27 cellular contexts compared by ENCODE assay signal in genomic region chr10:2488606-2489005, GRCh38.
"Had no signal": no experiment of that assay in that cellular context is flagged by ENCODE, and none has a peak within 500 bp of the region (broad histone marks: within the 10 kb centered on the region; RNA-seq: fewer than 3 reads in every experiment).

No MANE protein-coding gene starts in this region.

- ATAC-seq: left colon; mucosa of descending colon; naive thymus-derived CD4-positive, alpha-beta T cell; natural killer cell treated with Interleukin-12 subunit alpha and Interleukin-12 subunit beta and Interleukin-15 and Interleukin-18, amount 100 ng/mL, for 72 hours; sciatic nerve; stimulated activated naive B cell treated with anti-CD40 and anti-IgM and Interleukin-4, amounts not matched to agents 10 μg/mL and 1 μg/mL and 100 μg/mL, for 72 hours; stimulated activated naive CD8-positive, alpha-beta T cell treated with anti-CD3 and anti-CD28 coated beads, Interleukin-15, Interleukin-2, amounts not matched to agents 100 U/mL and 50 U/mL, for 24 hours had no signal

- H3K9me3 Mint-ChIP-seq: stimulated activated naive B cell treated with anti-CD40 and anti-IgM and Interleukin-4, amounts not matched to agents 10 μg/mL and 1 μg/mL and 100 μg/mL, for 72 hours; type B pancreatic cell had no signal

- FAIRE-seq: keratinocyte had no signal

- H3K9me3 ChIP-seq: left ventricle myocardium inferior, ovary, right atrium auricular region, suprapubic skin, thoracic aorta, tibial artery, uterus had no signal

- H3K27me3 ChIP-seq: ovary, right atrium auricular region, suprapubic skin, tibial artery, uterus had no signal

- H3K4me1 ChIP-seq: left ventricle myocardium inferior, right atrium auricular region, suprapubic skin, tibial artery, uterus had no signal

- H3K36me3 ChIP-seq: left ventricle myocardium inferior, ovary, right atrium auricular region, suprapubic skin, thoracic aorta, tibial artery, uterus had no signal

- H3K27ac ChIP-seq: left ventricle myocardium inferior, ovary, right atrium auricular region, skin epidermis, suprapubic skin, thoracic aorta, tibial artery, uterus had no signal

- H3K4me3 Mint-ChIP-seq: memory B cell; naive thymus-derived CD4-positive, alpha-beta T cell; natural killer cell treated with Interleukin-12 subunit alpha and Interleukin-12 subunit beta and Interleukin-15 and Interleukin-18, amount 100 ng/mL, for 72 hours; stimulated activated naive B cell treated with anti-CD40 and anti-IgM and Interleukin-4, amounts not matched to agents 10 μg/mL and 1 μg/mL and 100 μg/mL, for 72 hours; type B pancreatic cell had no signal

- DNase-seq: hippocampal formation; kidney glomerular epithelial cell; left colon; left ventricle myocardium inferior; midbrain; mucosa of descending colon; naive thymus-derived CD4-positive, alpha-beta T cell; ovary; stimulated activated CD4-positive, alpha-beta T cell treated with anti-CD3 and anti-CD28 coated beads, Interleukin-12 subunit alpha, Interleukin-12 subunit beta, amount 100 ng/mL, for 4 hours; stimulated activated CD4-positive, alpha-beta T cell treated with anti-CD3 and anti-CD28 coated beads, Interleukin-15, amount 100 ng/mL, for 24 hours; stimulated activated CD4-positive, alpha-beta T cell treated with anti-CD3 and anti-CD28 coated beads, Interleukin-2, amount 100 ng/mL, for 24 hours; stimulated activated CD4-positive, alpha-beta T cell treated with anti-CD3 and anti-CD28 coated beads, Interleukin-4, amount 100 ng/mL, for 1 hour; stimulated activated naive B cell treated with anti-CD40 and anti-IgM and Interleukin-4, amounts not matched to agents 10 μg/mL and 1 μg/mL and 100 μg/mL, for 72 hours; stimulated activated naive CD8-positive, alpha-beta T cell treated with anti-CD3 and anti-CD28 coated beads, Interleukin-15, Interleukin-2, amounts not matched to agents 100 U/mL and 50 U/mL, for 24 hours; tibial artery; uterus had no signal

- H3K36me3 Mint-ChIP-seq: memory B cell; naive thymus-derived CD4-positive, alpha-beta T cell; natural killer cell treated with Interleukin-12 subunit alpha and Interleukin-12 subunit beta and Interleukin-15 and Interleukin-18, amount 100 ng/mL, for 72 hours; stimulated activated naive B cell treated with anti-CD40 and anti-IgM and Interleukin-4, amounts not matched to agents 10 μg/mL and 1 μg/mL and 100 μg/mL, for 72 hours; type B pancreatic cell had no signal

- H3K27me3 Mint-ChIP-seq: natural killer cell treated with Interleukin-12 subunit alpha and Interleukin-12 subunit beta and Interleukin-15 and Interleukin-18, amount 100 ng/mL, for 72 hours; progenitor cell of endocrine pancreas had no signal

- H3K4me1 Mint-ChIP-seq: memory B cell; naive thymus-derived CD4-positive, alpha-beta T cell; stimulated activated naive B cell treated with anti-CD40 and anti-IgM and Interleukin-4, amounts not matched to agents 10 μg/mL and 1 μg/mL and 100 μg/mL, for 72 hours had no signal

- H3K4me3 ChIP-seq: left ventricle myocardium inferior, lung, mucosa of descending colon, ovary, right atrium auricular region, skin epidermis, suprapubic skin, thoracic aorta, tibial artery, uterus had no signal
